Comparison of ENCODE assay signal across 10 cellular contexts in the genomic region with DNA sequence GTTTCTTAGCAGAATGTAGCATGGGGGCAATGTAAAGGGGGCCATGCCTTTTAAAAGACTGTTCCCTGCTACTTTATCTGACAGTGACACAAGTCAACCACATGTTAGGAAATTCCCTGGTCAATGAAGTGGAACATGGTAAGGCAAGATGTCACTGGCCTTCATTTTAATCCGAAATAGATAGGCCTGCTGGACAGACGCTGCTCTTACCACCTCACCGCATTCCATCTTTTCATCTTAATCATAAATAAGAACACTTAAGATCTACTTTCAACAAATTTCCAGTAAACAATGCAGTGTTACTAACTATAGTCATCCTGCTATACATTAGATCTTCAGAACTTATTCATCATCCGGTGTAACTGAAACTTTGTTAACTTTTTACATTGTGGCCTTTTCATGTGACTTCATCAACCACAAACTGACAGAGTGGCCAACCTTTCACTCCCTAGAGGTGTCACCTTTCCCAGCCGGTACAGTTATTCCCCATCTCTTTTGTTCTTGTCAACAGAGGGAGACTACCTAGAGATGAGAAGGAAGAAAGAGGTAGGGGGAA. TPM values are rescaled to one million over a fixed set of nuclear protein-coding genes. Genes with fewer than 3 reads are reported as not detected.
DNase-seq lines count a peak whose midpoint lies in the region; ATAC-seq, FAIRE-seq and TF ChIP-seq lines count a peak whose summit lies in the region.
"Had no signal": no experiment of that assay in that cellular context is flagged by ENCODE, and none has a peak within 500 bp of the region (broad histone marks: within the 10 kb centered on the region; RNA-seq: fewer than 3 reads in every experiment).

No MANE protein-coding gene starts in this region.

- no peak overlapping the region for H2BK20ac ChIP-seq in H1 (ENCODE audit: low read length)

- H3K9me3 ChIP-seq in H1 (ENCODE audit: insufficient read depth in 2 of 2, low read depth in 1 of 2, low read length in 1 of 2) (no peaks in the 10 kb centered on the region), pancreas (no peaks in the 10 kb centered on the region), esophagus squamous epithelium (no peaks in the 10 kb centered on the region)

- H4K8ac ChIP-seq in H1 (ENCODE audit: extremely low read depth, insufficient read depth, low read length), result no peak overlapping the region

- POLR2A ChIA-PET in H1 (lab: Charles Lee; ENCODE audit: partially characterized antibody), result no interaction called here

- H2AK5ac ChIP-seq in H1 (ENCODE audit: low read depth, low read length), result no peak overlapping the region

- H2BK5ac ChIP-seq in H1 (ENCODE audit: low read depth, low read length), result no peak overlapping the region

- no peaks in the 10 kb centered on the region for H3K23me2 ChIP-seq in H1 (ENCODE audit: low read depth, low read length)

- H2BK15ac ChIP-seq in H1 (ENCODE audit: low read length), result no peak overlapping the region

- no peaks in the 10 kb centered on the region for H3K79me2 ChIP-seq in H1 (ENCODE audit: control insufficient read depth in 1 of 2, insufficient read depth in 2 of 2, low read length in 2 of 2)

- in situ Hi-C loops in GM13977 (cut with MboI; ENCODE audit: low pct_unique_long_range_greater_than_20kb, low sequenced_read_pairs, unreplicated experiment), result no loop called here

- H3K4me3 Mint-ChIP-seq in endothelial cell (ENCODE audit: unreplicated experiment), result no peak overlapping the region

- WGBS in H1 (ENCODE audit: extremely low coverage in 1 of 2, insufficient coverage in 1 of 2, insufficient read length in 1 of 2, insufficient replicate concordance in 2 of 2, low coverage in 1 of 2, low lambda C conversion rate in 2 of 2, missing lambda C conversion rate in 1 of 2), 2 experiments, result 85% methylated on average over 5 of the region's 5 CpGs; no CpG with 5 or more reads in 1 of the 2 experiments
- 85 to 86% methylated on average over 5 of the region's 5 CpGs for WGBS in pancreas, 2 donors
- 59 to 60% methylated on average over 5 of the region's 5 CpGs for WGBS in esophagus squamous epithelium, 2 donors

- H3K27ac ChIP-seq in H1 (ENCODE audit: low read depth, low read length) (no peak overlapping the region), pancreas (no peak overlapping the region), esophagus squamous epithelium (no peak overlapping the region)
- H3K27ac ChIP-seq: dorsolateral prefrontal cortex had no signal

- peaks cover 8% of the 10 kb centered on the region for H3K4me1 Mint-ChIP-seq in endothelial cell (ENCODE audit: unreplicated experiment)

- no peak overlapping the region for H2AFZ ChIP-seq in H1 (ENCODE audit: low read length)

- no peak overlapping the region for H3K23ac ChIP-seq in H1 (ENCODE audit: insufficient read length)

- H3K36me3 ChIP-seq in H1 (ENCODE audit: control insufficient read depth in 2 of 4, insufficient read depth in 4 of 4, low read length in 3 of 4) (no peaks in the 10 kb centered on the region), pancreas (no peaks in the 10 kb centered on the region), esophagus squamous epithelium (no peaks in the 10 kb centered on the region)

- no peak overlapping the region for H4K5ac ChIP-seq in H1 (ENCODE audit: insufficient read length, low read depth, low read length)

- TF ChIP-seq EP300 in H1 (IDR thresholded peaks at IDR 0.05; ENCODE audit: borderline replicate concordance in 1 of 2, low read depth in 2 of 2, low read length in 2 of 2), result no peak

- no peak overlapping the region for H3K9ac ChIP-seq in H1 (replicated peaks in 1 of 4; ENCODE audit: extremely low read depth in 1 of 4, low read depth in 3 of 4, low read length in 3 of 4)

- H3K4ac ChIP-seq in H1 (replicated peaks; ENCODE audit: insufficient read length, low read depth, low read length), result no peak overlapping the region

- no peak overlapping the region for H3K4me2 ChIP-seq in H1 (ENCODE audit: insufficient read depth in 1 of 2, low read depth in 2 of 2, low read length in 2 of 2)

- H3K18ac ChIP-seq in H1 (ENCODE audit: extremely low read depth, low read length), result no peak overlapping the region

- H3K27me3 Mint-ChIP-seq in endothelial cell (ENCODE audit: unreplicated experiment), result no peaks in the 10 kb centered on the region

- H3K27ac Mint-ChIP-seq in endothelial cell (ENCODE audit: unreplicated experiment), result no peak overlapping the region
- H3K27ac Mint-ChIP-seq: IgD-negative memory B cell had no signal

- no peaks in the 10 kb centered on the region for H3K9me3 Mint-ChIP-seq in endothelial cell (ENCODE audit: unreplicated experiment)

- no peak overlapping the region for H2BK120ac ChIP-seq in H1 (replicated peaks; ENCODE audit: low read depth, low read length)

- ATAC-seq in GM21526 (IDR thresholded peaks at IDR 0.05; ENCODE audit: low FRiP score, unreplicated experiment) (peak; percentile 95), HG03521 (IDR thresholded peaks at IDR 0.05; ENCODE audit: unreplicated experiment) (peak; percentile 87), pancreas (no peak)

- no peak overlapping the region for H3K56ac ChIP-seq in H1 (replicated peaks; ENCODE audit: insufficient read length, low read depth, low read length)

- H2BK12ac ChIP-seq in H1 (ENCODE audit: low read depth, low read length), result no peak overlapping the region

- H3K4me3 ChIP-seq in H1 (ENCODE audit: extremely low read depth in 1 of 4, insufficient read depth in 2 of 4, low read depth in 3 of 4, low read length in 4 of 4) (no peak overlapping the region), pancreas (no peak overlapping the region), esophagus squamous epithelium (no peak overlapping the region)
- H3K4me3 ChIP-seq: dorsolateral prefrontal cortex had no signal

- no peak for TF ChIP-seq CTCF in GM13977 (IDR thresholded peaks at IDR 0.05; ENCODE audit: extremely low read depth, insufficient read depth, missing control alignments)
- no peak for TF ChIP-seq CTCF in H1 (IDR thresholded peaks at IDR 0.05; ENCODE audit: control extremely low read depth in 1 of 3, insufficient read depth in 1 of 3, low read depth in 1 of 3, low read length in 3 of 3)
- no peak for TF ChIP-seq CTCF in pancreas (IDR thresholded peaks at IDR 0.05)
- TF ChIP-seq CTCF in esophagus squamous epithelium (IDR thresholded peaks at IDR 0.05), result no peak
- no peak for TF ChIP-seq CTCF in endothelial cell (IDR thresholded peaks at IDR 0.05; ENCODE audit: unreplicated experiment)

- H3K36me3 Mint-ChIP-seq in endothelial cell (ENCODE audit: low read depth, unreplicated experiment), result no peaks in the 10 kb centered on the region
- H3K36me3 Mint-ChIP-seq: IgD-negative memory B cell had no signal

- peak; percentile 42 for FAIRE-seq in H1 (lab: Jason Lieb, UNC)
- FAIRE-seq in pancreas (lab: Jason Lieb, UNC), result no peak

- intact Hi-C loops in pancreas (cut with DNase I), result no loop called here
- intact Hi-C loops in esophagus squamous epithelium (cut with DNase I), result no loop called here

- H3K4me1 ChIP-seq in H1 (replicated peaks in 1 of 4; ENCODE audit: control insufficient read depth in 3 of 4, insufficient read depth in 4 of 4, low read length in 3 of 4), result peaks cover 0 to 15% (median 11%) of the 10 kb centered on the region in 4 experiments; a peak in 3 of 7 replicates
- H3K4me1 ChIP-seq in pancreas, result no peaks in the 10 kb centered on the region
- H3K4me1 ChIP-seq in esophagus squamous epithelium, result no peaks in the 10 kb centered on the region

- H3K14ac ChIP-seq in H1 (ENCODE audit: insufficient read length), result no peak overlapping the region

- DNase-seq in GM13977 (ENCODE audit: low spot score), result peak; percentile 17
- no peak for DNase-seq in H1 (ENCODE audit: low read depth in 1 of 2, low spot score in 2 of 2)
- no peak for DNase-seq in pancreas
- no peak for DNase-seq in esophagus squamous epithelium (lab: John Stamatoyannopoulos, UW)
- DNase-seq in endothelial cell (ENCODE audit: low spot score), result no peak
- no peak for DNase-seq in COLO829 (ENCODE audit: low spot score)
- DNase-seq: dorsolateral prefrontal cortex had no signal

- TF ChIP-seq RAD21 in H1 (IDR thresholded peaks at IDR 0.05 in 1 of 2, conservative IDR thresholded peaks at IDR 0.05 in 1 of 2; ENCODE audit: low read depth in 2 of 2, low read length in 2 of 2), result no peak

- H3K79me1 ChIP-seq in H1 (ENCODE audit: low read depth, low read length), result no peaks in the 10 kb centered on the region

- H3K27me3 ChIP-seq in H1 (replicated peaks in 1 of 4; ENCODE audit: control insufficient read depth in 3 of 4, extremely low read depth in 1 of 4, insufficient read depth in 3 of 4, low read length in 3 of 4), result peaks cover 0 to 1% (median 0%) of the 10 kb centered on the region in 4 experiments; a peak in 1 of 7 replicates
- no peaks in the 10 kb centered on the region for H3K27me3 ChIP-seq in pancreas
- no peaks in the 10 kb centered on the region for H3K27me3 ChIP-seq in esophagus squamous epithelium
- H3K27me3 ChIP-seq: dorsolateral prefrontal cortex had no signal

- TF ChIP-seq POLR2A in H1 (IDR thresholded peaks at IDR 0.05; ENCODE audit: control extremely low read depth in 1 of 2, low read depth in 2 of 2, low read length in 2 of 2) (no peak), esophagus squamous epithelium (IDR thresholded peaks at IDR 0.05) (no peak)

- no peak overlapping the region for H4K91ac ChIP-seq in H1 (replicated peaks; ENCODE audit: insufficient read length, low read length)

- CTCF ChIA-PET in H1 (lab: Charles Lee; ENCODE audit: partially characterized antibody), result interaction anchor here (1.4 to 2.4 kb wide), 4 partner anchors 8 to 189 kb away, joined by 3 to 11 read pairs (median 7); no protein-coding TSS in a partner anchor

- no peaks in the 10 kb centered on the region for H4K20me1 ChIP-seq in H1 (replicated peaks in 1 of 2; ENCODE audit: control insufficient read depth in 1 of 2, insufficient read depth in 2 of 2, low read length in 2 of 2)

TF ChIP-seq in H1, 55 proteins besides CTCF, POLR2A, EP300 and RAD21 (continues in another document):
- TF ChIP-seq, protein P1, sequence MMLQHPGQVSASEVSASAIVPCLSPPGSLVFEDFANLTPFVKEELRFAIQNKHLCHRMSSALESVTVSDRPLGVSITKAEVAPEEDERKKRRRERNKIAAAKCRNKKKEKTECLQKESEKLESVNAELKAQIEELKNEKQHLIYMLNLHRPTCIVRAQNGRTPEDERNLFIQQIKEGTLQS (IDR thresholded peaks at IDR 0.05; ENCODE audit: insufficient read depth, low read depth, low read length), result no peak
- TF ChIP-seq RXRA (IDR thresholded peaks at IDR 0.05; ENCODE audit: insufficient read depth, low read depth, low read length), result no peak

RNA-seq across cellular contexts. Expression of a gene that starts 15.6 kb away (rescaled TPM):
- not detected in 2 replicates for total RNA-seq in H1 (2021; fragmentation: NEBNext Ultra II Directional; extraction: Animal tissue kit (Norgen Biotek cat#: 25700))
- not detected in 2 replicates for polyA plus RNA-seq in H1 (2011; rRNA removed)
- polyA plus RNA-seq in H1 (2011; cell fraction: cytosol; rRNA removed), result not detected
- not detected for polyA plus RNA-seq in H1 (2011; cell fraction: nucleus; rRNA removed)
- not detected in 4 replicates for polyA plus RNA-seq in H1 (2012, experiment 1 of 2)
- polyA plus RNA-seq in H1 (2012, experiment 2 of 2), result not detected
- not detected for polyA plus RNA-seq in H1 (2013, experiment 1 of 2)
- not detected for polyA plus RNA-seq in H1 (2013, experiment 2 of 2)
- polyA minus RNA-seq in H1 (2011; rRNA and poly(A)+ RNA removed), result not detected in 2 replicates
- not detected for polyA minus RNA-seq in H1 (2011; cell fraction: cytosol; rRNA and poly(A)+ RNA removed)
- polyA minus RNA-seq in H1 (2011; cell fraction: nucleus; rRNA and poly(A)+ RNA removed), result not detected
- 1 to 10 TPM in 1 of 6 donors, under 1 TPM in 5; 0.16 to 1.1 (median 0.53) TPM for total RNA-seq in pancreas
- polyA plus RNA-seq in pancreas, result 1 to 10 TPM in 1 of 2 donors, under 1 TPM in 1; 0.30 to 1.9 TPM
- total RNA-seq in esophagus squamous epithelium, result under 1 TPM in 1 of 4 donors, not detected in 3; 0.19 TPM
- not detected for total RNA-seq in endothelial cell (ENCODE audit: unreplicated experiment)
- polyA plus RNA-seq: IgD-negative memory B cell had no signal

Comparison
In these comparisons a context has a peak if more than half of its experiments do, and no peak if none do; other contexts are left out.
1. ATAC-seq: peak in GM21526 (single experiment) and HG03521 (single experiment); none in pancreas (0 of 4).